ENCODE assay signal across 11 cellular contexts in genomic region chr2:10328667-10329583, GRCh38. TPM values are rescaled to one million over a fixed set of nuclear protein-coding genes. Genes with fewer than 3 reads are reported as not detected.
DNase-seq lines count a peak whose midpoint lies in the region; ATAC-seq and TF ChIP-seq lines count a peak whose summit lies in the region.
"Had no signal": no experiment of that assay in that cellular context is flagged by ENCODE, and none has a peak within 500 bp of the region (broad histone marks: within the 10 kb centered on the region; RNA-seq: fewer than 3 reads in every experiment).

No MANE protein-coding gene starts in this region.

- no peaks in the 10 kb centered on the region for H3K9me3 Mint-ChIP-seq in activated CD8-positive, alpha-beta T cell treated with anti-CD3 and anti-CD28 coated beads for 36 hours
- H3K9me3 Mint-ChIP-seq in memory B cell, result no peaks in the 10 kb centered on the region

- H3K27me3 ChIP-seq in uterus (no peaks in the 10 kb centered on the region), ascending aorta (no peaks in the 10 kb centered on the region)

- peak overlapping the region; percentile 56 to 81 for H3K27ac ChIP-seq in uterus
- H3K27ac ChIP-seq in ascending aorta, result no peak overlapping the region
- H3K27ac ChIP-seq: C4-2B had no signal

- POLR2A ChIA-PET in activated CD8-positive, alpha-beta T cell treated with anti-CD3 and anti-CD28 coated beads for 36 hours (lab: Charles Lee), result interaction anchor here (0.9 to 5.7 kb wide), 7 partner anchors 11 to 206 kb away, joined by 3 to 59 read pairs (median 5); partner anchors contain the start of genes HPCAL1, ODC1 and RRM2

- peak overlapping the region; percentile 91 for H3K27ac Mint-ChIP-seq in activated CD8-positive, alpha-beta T cell treated with anti-CD3 and anti-CD28 coated beads for 36 hours
- peak overlapping the region; percentile 92 for H3K27ac Mint-ChIP-seq in memory B cell

- CTCF ChIA-PET in activated CD8-positive, alpha-beta T cell treated with anti-CD3 and anti-CD28 coated beads for 36 hours (lab: Charles Lee), result interaction anchor here (0.9 to 7.2 kb wide), 7 partner anchors 20 to 187 kb away, joined by 3 to 61 read pairs (median 15); partner anchors contain the start of gene HPCAL1

- H3K4me1 ChIP-seq in uterus, result peaks cover 0 to 36% of the 10 kb centered on the region in 2 donors
- H3K4me1 ChIP-seq in ascending aorta, result no peaks in the 10 kb centered on the region

- TF ChIP-seq POLR2A in uterus (IDR thresholded peaks at IDR 0.05), result no peak

- H3K36me3 Mint-ChIP-seq in activated CD8-positive, alpha-beta T cell treated with anti-CD3 and anti-CD28 coated beads for 36 hours (ENCODE audit: low read depth), result peaks cover 26% of the 10 kb centered on the region
- H3K36me3 Mint-ChIP-seq in memory B cell, result peaks cover 3% of the 10 kb centered on the region

- H3K4me1 Mint-ChIP-seq in activated CD8-positive, alpha-beta T cell treated with anti-CD3 and anti-CD28 coated beads for 36 hours (ENCODE audit: low read depth), result peaks cover 86% of the 10 kb centered on the region
- peaks cover 80% of the 10 kb centered on the region for H3K4me1 Mint-ChIP-seq in memory B cell

- peak; percentile 25 for DNase-seq in stimulated activated CD4-positive, alpha-beta T cell treated with anti-CD3 and anti-CD28 coated beads, Interleukin-2, amount 100 ng/mL, for 4 hours (ENCODE audit: low read depth)
- no peak for DNase-seq in stimulated activated CD4-positive, alpha-beta T cell treated with anti-CD3 and anti-CD28 coated beads, Interleukin-2, amount 100 ng/mL, for 24 hours
- peak; percentile 45 for DNase-seq in activated CD8-positive, alpha-beta T cell treated with anti-CD3 and anti-CD28 coated beads for 36 hours
- DNase-seq in memory B cell (ENCODE audit: low spot score in 2 of 2), result no peak
- DNase-seq in uterus, result no peak
- DNase-seq in ascending aorta (ENCODE audit: low spot score in 2 of 2), result no peak
- no peak for DNase-seq in DMS53 treated with DMSO at 0.1 percent for 48 hours (lab: John Stamatoyannopoulos, UW; ENCODE audit: unreplicated experiment)
- DNase-seq: NCI-H2029 treated with DMSO at 0.1 percent for 48 hours, OCI-M1 had no signal

- no peak overlapping the region for H3K4me3 ChIP-seq in uterus
- H3K4me3 ChIP-seq in ascending aorta, result no peak overlapping the region

- peak overlapping the region; percentile 94 for H3K4me3 Mint-ChIP-seq in activated CD8-positive, alpha-beta T cell treated with anti-CD3 and anti-CD28 coated beads for 36 hours
- H3K4me3 Mint-ChIP-seq in memory B cell, result peak overlapping the region; percentile 85

- intact Hi-C loops in activated CD8-positive, alpha-beta T cell treated with anti-CD3 and anti-CD28 coated beads for 36 hours (cut with micrococcal nuclease), result no loop called here
- intact Hi-C loops in uterus (cut with DNase I; ENCODE audit: low total_unique reads) (no loop called here), ascending aorta (cut with DNase I) (no loop called here)

- TF ChIP-seq CTCF in activated CD8-positive, alpha-beta T cell treated with anti-CD3 and anti-CD28 coated beads for 36 hours (IDR thresholded peaks at IDR 0.05), result no peak
- no peak for TF ChIP-seq CTCF in uterus (IDR thresholded peaks at IDR 0.05)
- no peak for TF ChIP-seq CTCF in ascending aorta (IDR thresholded peaks at IDR 0.05)

- H3K9me3 ChIP-seq in uterus (no peaks in the 10 kb centered on the region), ascending aorta (no peaks in the 10 kb centered on the region)

- no peaks in the 10 kb centered on the region for H3K27me3 Mint-ChIP-seq in activated CD8-positive, alpha-beta T cell treated with anti-CD3 and anti-CD28 coated beads for 36 hours
- H3K27me3 Mint-ChIP-seq in memory B cell, result no peaks in the 10 kb centered on the region

- ATAC-seq in activated CD8-positive, alpha-beta T cell treated with anti-CD3 and anti-CD28 coated beads for 36 hours, result no peak
- ATAC-seq in memory B cell (ENCODE audit: low read depth), result no peak
- ATAC-seq in GM19397 (IDR thresholded peaks at IDR 0.05; ENCODE audit: unreplicated experiment), result no peak

- H3K36me3 ChIP-seq in uterus (no peaks in the 10 kb centered on the region), ascending aorta (no peaks in the 10 kb centered on the region)

RNA-seq across cellular contexts. Expression of gene HPCAL1, which starts 26.2 kb away (rescaled TPM):
- total RNA-seq in activated CD8-positive, alpha-beta T cell treated with anti-CD3 and anti-CD28 coated beads for 36 hours, result 100 to 1,000 TPM; 166 to 170 TPM
- total RNA-seq in uterus (100 to 1,000 TPM in 1 of 4 donors, 10 to 100 TPM in 3; 11.1 to 122 (median 48.9) TPM), ascending aorta (401 TPM)

Comparison
In these comparisons a context has a peak if more than half of its experiments do, and no peak if none do; other contexts are left out.
1. DNase-seq: peak in stimulated activated CD4-positive, alpha-beta T cell treated with anti-CD3 and anti-CD28 coated beads, Interleukin-2, amount 100 ng/mL, for 4 hours (single experiment) and activated CD8-positive, alpha-beta T cell treated with anti-CD3 and anti-CD28 coated beads for 36 hours (single experiment); none in stimulated activated CD4-positive, alpha-beta T cell treated with anti-CD3 and anti-CD28 coated beads, Interleukin-2, amount 100 ng/mL, for 24 hours (0 of 2), memory B cell (0 of 2), uterus (0 of 2), ascending aorta (0 of 2) and DMS53 treated with DMSO at 0.1 percent for 48 hours (single experiment).
2. H3K27ac ChIP-seq: peak in uterus (2 of 2); none in ascending aorta (0 of 2).